Comparison of ENCODE assay signal across 1 cellular context in genomic region chr12:121839106-121839992, GRCh38.
TF ChIP-seq lines count a peak whose summit lies in the region.

No MANE protein-coding gene starts in this region.

TF ChIP-seq in K562, 482 proteins besides CTCF, POLR2A, EP300 and RAD21 (continued from another document and continues in another):
- TF ChIP-seq, protein P1, sequence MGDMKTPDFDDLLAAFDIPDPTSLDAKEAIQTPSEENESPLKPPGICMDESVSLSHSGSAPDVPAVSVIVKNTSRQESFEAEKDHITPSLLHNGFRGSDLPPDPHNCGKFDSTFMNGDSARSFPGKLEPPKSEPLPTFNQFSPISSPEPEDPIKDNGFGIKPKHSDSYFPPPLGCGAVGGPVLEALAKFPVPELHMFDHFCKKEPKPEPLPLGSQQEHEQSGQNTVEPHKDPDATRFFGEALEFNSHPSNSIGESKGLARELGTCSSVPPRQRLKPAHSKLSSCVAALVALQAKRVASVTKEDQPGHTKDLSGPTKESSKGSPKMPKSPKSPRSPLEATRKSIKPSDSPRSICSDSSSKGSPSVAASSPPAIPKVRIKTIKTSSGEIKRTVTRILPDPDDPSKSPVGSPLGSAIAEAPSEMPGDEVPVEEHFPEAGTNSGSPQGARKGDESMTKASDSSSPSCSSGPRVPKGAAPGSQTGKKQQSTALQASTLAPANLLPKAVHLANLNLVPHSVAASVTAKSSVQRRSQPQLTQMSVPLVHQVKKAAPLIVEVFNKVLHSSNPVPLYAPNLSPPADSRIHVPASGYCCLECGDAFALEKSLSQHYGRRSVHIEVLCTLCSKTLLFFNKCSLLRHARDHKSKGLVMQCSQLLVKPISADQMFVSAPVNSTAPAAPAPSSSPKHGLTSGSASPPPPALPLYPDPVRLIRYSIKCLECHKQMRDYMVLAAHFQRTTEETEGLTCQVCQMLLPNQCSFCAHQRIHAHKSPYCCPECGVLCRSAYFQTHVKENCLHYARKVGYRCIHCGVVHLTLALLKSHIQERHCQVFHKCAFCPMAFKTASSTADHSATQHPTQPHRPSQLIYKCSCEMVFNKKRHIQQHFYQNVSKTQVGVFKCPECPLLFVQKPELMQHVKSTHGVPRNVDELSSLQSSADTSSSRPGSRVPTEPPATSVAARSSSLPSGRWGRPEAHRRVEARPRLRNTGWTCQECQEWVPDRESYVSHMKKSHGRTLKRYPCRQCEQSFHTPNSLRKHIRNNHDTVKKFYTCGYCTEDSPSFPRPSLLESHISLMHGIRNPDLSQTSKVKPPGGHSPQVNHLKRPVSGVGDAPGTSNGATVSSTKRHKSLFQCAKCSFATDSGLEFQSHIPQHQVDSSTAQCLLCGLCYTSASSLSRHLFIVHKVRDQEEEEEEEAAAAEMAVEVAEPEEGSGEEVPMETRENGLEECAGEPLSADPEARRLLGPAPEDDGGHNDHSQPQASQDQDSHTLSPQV (IDR thresholded peaks at IDR 0.05), result no peak
- TF ChIP-seq ZNF253 (CRISPR knock-in tag; conservative IDR thresholded peaks at IDR 0.05), result no peak
- TF ChIP-seq DPF2 (IDR thresholded peaks at IDR 0.05), result no peak
- TF ChIP-seq MYNN (IDR thresholded peaks at IDR 0.05), result peak; percentile 69; the same call in 1 of the 2 replicates
- TF ChIP-seq MYNN (CRISPR knock-in tag; IDR thresholded peaks at IDR 0.05), result no peak
- no peak for TF ChIP-seq BRD9 (IDR thresholded peaks at IDR 0.05; ENCODE audit: low read depth, partially characterized antibody)
- TF ChIP-seq, protein P2, sequence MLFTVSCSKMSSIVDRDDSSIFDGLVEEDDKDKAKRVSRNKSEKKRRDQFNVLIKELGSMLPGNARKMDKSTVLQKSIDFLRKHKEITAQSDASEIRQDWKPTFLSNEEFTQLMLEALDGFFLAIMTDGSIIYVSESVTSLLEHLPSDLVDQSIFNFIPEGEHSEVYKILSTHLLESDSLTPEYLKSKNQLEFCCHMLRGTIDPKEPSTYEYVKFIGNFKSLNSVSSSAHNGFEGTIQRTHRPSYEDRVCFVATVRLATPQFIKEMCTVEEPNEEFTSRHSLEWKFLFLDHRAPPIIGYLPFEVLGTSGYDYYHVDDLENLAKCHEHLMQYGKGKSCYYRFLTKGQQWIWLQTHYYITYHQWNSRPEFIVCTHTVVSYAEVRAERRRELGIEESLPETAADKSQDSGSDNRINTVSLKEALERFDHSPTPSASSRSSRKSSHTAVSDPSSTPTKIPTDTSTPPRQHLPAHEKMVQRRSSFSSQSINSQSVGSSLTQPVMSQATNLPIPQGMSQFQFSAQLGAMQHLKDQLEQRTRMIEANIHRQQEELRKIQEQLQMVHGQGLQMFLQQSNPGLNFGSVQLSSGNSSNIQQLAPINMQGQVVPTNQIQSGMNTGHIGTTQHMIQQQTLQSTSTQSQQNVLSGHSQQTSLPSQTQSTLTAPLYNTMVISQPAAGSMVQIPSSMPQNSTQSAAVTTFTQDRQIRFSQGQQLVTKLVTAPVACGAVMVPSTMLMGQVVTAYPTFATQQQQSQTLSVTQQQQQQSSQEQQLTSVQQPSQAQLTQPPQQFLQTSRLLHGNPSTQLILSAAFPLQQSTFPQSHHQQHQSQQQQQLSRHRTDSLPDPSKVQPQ (CRISPR knock-in tag; IDR thresholded peaks at IDR 0.05; ENCODE audit: borderline replicate concordance), result no peak
- TF ChIP-seq EGR1 (conservative IDR thresholded peaks at IDR 0.05), result peak; percentile 69
- TF ChIP-seq KAT2B (IDR thresholded peaks at IDR 0.05; ENCODE audit: low read depth, low read length), result no peak
- no peak for TF ChIP-seq NCOA1 (IDR thresholded peaks at IDR 0.05; ENCODE audit: low read depth)
- TF ChIP-seq, protein P3, sequence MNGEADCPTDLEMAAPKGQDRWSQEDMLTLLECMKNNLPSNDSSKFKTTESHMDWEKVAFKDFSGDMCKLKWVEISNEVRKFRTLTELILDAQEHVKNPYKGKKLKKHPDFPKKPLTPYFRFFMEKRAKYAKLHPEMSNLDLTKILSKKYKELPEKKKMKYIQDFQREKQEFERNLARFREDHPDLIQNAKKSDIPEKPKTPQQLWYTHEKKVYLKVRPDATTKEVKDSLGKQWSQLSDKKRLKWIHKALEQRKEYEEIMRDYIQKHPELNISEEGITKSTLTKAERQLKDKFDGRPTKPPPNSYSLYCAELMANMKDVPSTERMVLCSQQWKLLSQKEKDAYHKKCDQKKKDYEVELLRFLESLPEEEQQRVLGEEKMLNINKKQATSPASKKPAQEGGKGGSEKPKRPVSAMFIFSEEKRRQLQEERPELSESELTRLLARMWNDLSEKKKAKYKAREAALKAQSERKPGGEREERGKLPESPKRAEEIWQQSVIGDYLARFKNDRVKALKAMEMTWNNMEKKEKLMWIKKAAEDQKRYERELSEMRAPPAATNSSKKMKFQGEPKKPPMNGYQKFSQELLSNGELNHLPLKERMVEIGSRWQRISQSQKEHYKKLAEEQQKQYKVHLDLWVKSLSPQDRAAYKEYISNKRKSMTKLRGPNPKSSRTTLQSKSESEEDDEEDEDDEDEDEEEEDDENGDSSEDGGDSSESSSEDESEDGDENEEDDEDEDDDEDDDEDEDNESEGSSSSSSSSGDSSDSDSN (IDR thresholded peaks at IDR 0.05; ENCODE audit: borderline replicate concordance in 1 of 2, low read depth in 2 of 2, low read length in 2 of 2), result no peak
- TF ChIP-seq CREM (IDR thresholded peaks at IDR 0.05; ENCODE audit: low read depth), result peak; percentile 42; the same call in 1 of the 2 replicates
- peak; percentile 47; the same call in 1 of the 2 replicates for TF ChIP-seq TARDBP (IDR thresholded peaks at IDR 0.05)
- no peak for TF ChIP-seq ERF (CRISPR knock-in tag; IDR thresholded peaks at IDR 0.05)
- TF ChIP-seq NRF1 (conservative IDR thresholded peaks at IDR 0.05 in 1 of 2, IDR thresholded peaks at IDR 0.05 in 1 of 2), result peak; percentile 88 to 90
- 0 out of 4 replicates have a peak, but pooled peaks of 1 of the 2 experiments have one; percentile 9 for TF ChIP-seq MLLT1 (IDR thresholded peaks at IDR 0.05)
- TF ChIP-seq, protein P4, sequence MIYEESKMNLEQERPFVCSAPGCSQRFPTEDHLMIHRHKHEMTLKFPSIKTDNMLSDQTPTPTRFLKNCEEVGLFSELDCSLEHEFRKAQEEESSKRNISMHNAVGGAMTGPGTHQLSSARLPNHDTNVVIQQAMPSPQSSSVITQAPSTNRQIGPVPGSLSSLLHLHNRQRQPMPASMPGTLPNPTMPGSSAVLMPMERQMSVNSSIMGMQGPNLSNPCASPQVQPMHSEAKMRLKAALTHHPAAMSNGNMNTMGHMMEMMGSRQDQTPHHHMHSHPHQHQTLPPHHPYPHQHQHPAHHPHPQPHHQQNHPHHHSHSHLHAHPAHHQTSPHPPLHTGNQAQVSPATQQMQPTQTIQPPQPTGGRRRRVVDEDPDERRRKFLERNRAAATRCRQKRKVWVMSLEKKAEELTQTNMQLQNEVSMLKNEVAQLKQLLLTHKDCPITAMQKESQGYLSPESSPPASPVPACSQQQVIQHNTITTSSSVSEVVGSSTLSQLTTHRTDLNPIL (CRISPR knock-in tag; IDR thresholded peaks at IDR 0.05), result no peak
- no peak for TF ChIP-seq ZNF75A (CRISPR knock-in tag; IDR thresholded peaks at IDR 0.05)
- no peak for TF ChIP-seq SRSF1 (IDR thresholded peaks at IDR 0.05; ENCODE audit: low read depth, low read length)
- no peak for TF ChIP-seq FOXJ3 (CRISPR knock-in tag; IDR thresholded peaks at IDR 0.05)
- peak; percentile 54 for TF ChIP-seq RB1 (IDR thresholded peaks at IDR 0.05; ENCODE audit: low read depth)
- no peak for TF ChIP-seq LARP7 (IDR thresholded peaks at IDR 0.05)
- peak; percentile 90 for TF ChIP-seq TBP (optimal IDR thresholded peaks at IDR 0.05; ENCODE audit: low read depth, low read length)
- no peak for TF ChIP-seq ZBTB17 (CRISPR knock-in tag; IDR thresholded peaks at IDR 0.05)
- TF ChIP-seq, protein P5, sequence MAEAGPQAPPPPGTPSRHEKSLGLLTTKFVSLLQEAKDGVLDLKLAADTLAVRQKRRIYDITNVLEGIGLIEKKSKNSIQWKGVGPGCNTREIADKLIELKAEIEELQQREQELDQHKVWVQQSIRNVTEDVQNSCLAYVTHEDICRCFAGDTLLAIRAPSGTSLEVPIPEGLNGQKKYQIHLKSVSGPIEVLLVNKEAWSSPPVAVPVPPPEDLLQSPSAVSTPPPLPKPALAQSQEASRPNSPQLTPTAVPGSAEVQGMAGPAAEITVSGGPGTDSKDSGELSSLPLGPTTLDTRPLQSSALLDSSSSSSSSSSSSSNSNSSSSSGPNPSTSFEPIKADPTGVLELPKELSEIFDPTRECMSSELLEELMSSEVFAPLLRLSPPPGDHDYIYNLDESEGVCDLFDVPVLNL (CRISPR knock-in tag; IDR thresholded peaks at IDR 0.05; ENCODE audit: low read depth), result 0 out of 2 replicates have a peak, but pooled peaks have one; percentile 44
- TF ChIP-seq PRMT5 (CRISPR knock-in tag; IDR thresholded peaks at IDR 0.05), result no peak
- TF ChIP-seq SPI1 (IDR thresholded peaks at IDR 0.05; ENCODE audit: borderline replicate concordance, low read depth, low read length), result peak; percentile 42; the same call in 1 of the 2 replicates
- no peak for TF ChIP-seq MAFF (IDR thresholded peaks at IDR 0.05; ENCODE audit: low read length)
- TF ChIP-seq IRF2 (CRISPR knock-in tag; IDR thresholded peaks at IDR 0.05), result no peak
- peak in 1 of 2 experiments; percentile 49; a peak in 3 of 4 replicates for TF ChIP-seq FOXK2 (conservative IDR thresholded peaks at IDR 0.05 in 1 of 2, IDR thresholded peaks at IDR 0.05 in 1 of 2; ENCODE audit: low read depth in 2 of 2)
- TF ChIP-seq ZNF239 (CRISPR knock-in tag; IDR thresholded peaks at IDR 0.05), result no peak
- TF ChIP-seq CBFA2T2 (conservative IDR thresholded peaks at IDR 0.05), result no peak
- TF ChIP-seq ATF4 (CRISPR knock-in tag; IDR thresholded peaks at IDR 0.05), result no peak
- no peak for TF ChIP-seq RFX5 (IDR thresholded peaks at IDR 0.05; ENCODE audit: low read depth, low read length)
- TF ChIP-seq BRF1 (IDR thresholded peaks at IDR 0.05; ENCODE audit: borderline replicate concordance, extremely low read depth, insufficient read length), result no peak
- TF ChIP-seq, protein P6, sequence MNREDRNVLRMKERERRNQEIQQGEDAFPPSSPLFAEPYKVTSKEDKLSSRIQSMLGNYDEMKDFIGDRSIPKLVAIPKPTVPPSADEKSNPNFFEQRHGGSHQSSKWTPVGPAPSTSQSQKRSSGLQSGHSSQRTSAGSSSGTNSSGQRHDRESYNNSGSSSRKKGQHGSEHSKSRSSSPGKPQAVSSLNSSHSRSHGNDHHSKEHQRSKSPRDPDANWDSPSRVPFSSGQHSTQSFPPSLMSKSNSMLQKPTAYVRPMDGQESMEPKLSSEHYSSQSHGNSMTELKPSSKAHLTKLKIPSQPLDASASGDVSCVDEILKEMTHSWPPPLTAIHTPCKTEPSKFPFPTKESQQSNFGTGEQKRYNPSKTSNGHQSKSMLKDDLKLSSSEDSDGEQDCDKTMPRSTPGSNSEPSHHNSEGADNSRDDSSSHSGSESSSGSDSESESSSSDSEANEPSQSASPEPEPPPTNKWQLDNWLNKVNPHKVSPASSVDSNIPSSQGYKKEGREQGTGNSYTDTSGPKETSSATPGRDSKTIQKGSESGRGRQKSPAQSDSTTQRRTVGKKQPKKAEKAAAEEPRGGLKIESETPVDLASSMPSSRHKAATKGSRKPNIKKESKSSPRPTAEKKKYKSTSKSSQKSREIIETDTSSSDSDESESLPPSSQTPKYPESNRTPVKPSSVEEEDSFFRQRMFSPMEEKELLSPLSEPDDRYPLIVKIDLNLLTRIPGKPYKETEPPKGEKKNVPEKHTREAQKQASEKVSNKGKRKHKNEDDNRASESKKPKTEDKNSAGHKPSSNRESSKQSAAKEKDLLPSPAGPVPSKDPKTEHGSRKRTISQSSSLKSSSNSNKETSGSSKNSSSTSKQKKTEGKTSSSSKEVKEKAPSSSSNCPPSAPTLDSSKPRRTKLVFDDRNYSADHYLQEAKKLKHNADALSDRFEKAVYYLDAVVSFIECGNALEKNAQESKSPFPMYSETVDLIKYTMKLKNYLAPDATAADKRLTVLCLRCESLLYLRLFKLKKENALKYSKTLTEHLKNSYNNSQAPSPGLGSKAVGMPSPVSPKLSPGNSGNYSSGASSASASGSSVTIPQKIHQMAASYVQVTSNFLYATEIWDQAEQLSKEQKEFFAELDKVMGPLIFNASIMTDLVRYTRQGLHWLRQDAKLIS (CRISPR knock-in tag; IDR thresholded peaks at IDR 0.05), result 0 out of 2 replicates have a peak, but pooled peaks have one; percentile 45
- TF ChIP-seq HNRNPL (IDR thresholded peaks at IDR 0.05; ENCODE audit: low read depth, low read length), result peak; percentile 54; the same call in 1 of the 2 replicates
- TF ChIP-seq NR2C1 (IDR thresholded peaks at IDR 0.05), result no peak
- TF ChIP-seq NR2C1 (tag; IDR thresholded peaks at IDR 0.05), result no peak
- peak; percentile 29 for TF ChIP-seq E2F6 (IDR thresholded peaks at IDR 0.05; ENCODE audit: borderline replicate concordance in 1 of 2, extremely low read depth in 1 of 2, insufficient read depth in 1 of 2, insufficient read length in 1 of 2, low read depth in 1 of 2, low read length in 1 of 2, poor library complexity in 1 of 2, severe bottlenecking in 1 of 2)
- 0 out of 2 replicates have a peak, but pooled peaks have one; percentile 47 for TF ChIP-seq GATAD2A (IDR thresholded peaks at IDR 0.05)
- peak; percentile 56 for TF ChIP-seq VEZF1 (CRISPR knock-in tag; IDR thresholded peaks at IDR 0.05)
